ENCODE assay signal across 13 cellular contexts in the genomic region with DNA sequence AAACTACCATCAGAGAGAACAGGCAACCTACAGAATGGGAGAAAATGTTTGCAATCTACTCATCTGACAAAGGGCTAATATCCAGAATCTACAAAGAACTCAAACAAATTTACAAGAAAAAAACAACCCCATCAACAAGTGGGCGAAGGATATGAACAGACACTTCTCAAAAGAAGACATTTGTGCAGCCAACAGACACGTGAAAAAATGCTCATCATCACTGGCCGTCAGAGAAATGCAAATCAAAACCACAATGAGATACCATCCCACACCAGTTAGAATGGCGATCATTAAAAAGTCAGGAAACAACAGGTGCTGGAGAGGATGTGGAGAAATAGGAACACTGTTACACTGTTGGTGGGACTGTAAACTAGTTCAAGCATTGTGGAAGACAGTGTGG. TPM values are rescaled to one million over a fixed set of nuclear protein-coding genes. Genes with fewer than 3 reads are reported as not detected.
"Had no signal": no experiment of that assay in that cellular context is flagged by ENCODE, and none has a peak within 500 bp of the region (broad histone marks: within the 10 kb centered on the region; RNA-seq: fewer than 3 reads in every experiment).

No MANE protein-coding gene starts in this region.

RNA-seq across cellular contexts. Expression of gene VPREB1, which starts 51.6 kb away (rescaled TPM):
- total RNA-seq: subcutaneous adipose tissue, suprapubic skin, temporal lobe, testis, thoracic aorta, thyroid gland, tibial nerve, transverse colon, upper lobe of left lung, upper lobe of right lung, ureter, urinary bladder, vagina had no signal
- polyA plus RNA-seq: urinary bladder had no signal
